9 cellular contexts compared by ENCODE assay signal in genomic region chr9:111621895-111622480, GRCh38. TPM values are rescaled to one million over a fixed set of nuclear protein-coding genes. Genes with fewer than 3 reads are reported as not detected.
A peak's percentile ranks its signal among the peaks of the same experiment; 100 is the strongest.
DNase-seq lines count a peak whose midpoint lies in the region; ATAC-seq, FAIRE-seq and TF ChIP-seq lines count a peak whose summit lies in the region.
"Had no signal": no experiment of that assay in that cellular context is flagged by ENCODE, and none has a peak within 500 bp of the region (broad histone marks: within the 10 kb centered on the region; RNA-seq: fewer than 3 reads in every experiment).

No MANE protein-coding gene starts in this region.

- no peaks in the 10 kb centered on the region for H3K9me3 ChIP-seq in kidney (ENCODE audit: control insufficient read depth in 1 of 2, low read length in 2 of 2)
- no peaks in the 10 kb centered on the region for H3K9me3 ChIP-seq in tibial artery

- H3K27ac ChIP-seq in 22Rv1 (no peak overlapping the region), kidney (ENCODE audit: low read depth in 2 of 2, low read length in 2 of 2) (no peak overlapping the region), tibial artery (no peak overlapping the region)

- H3K4me1 ChIP-seq in kidney (ENCODE audit: control insufficient read depth in 1 of 2, insufficient read depth in 1 of 2, low read depth in 1 of 2, low read length in 2 of 2) (peaks cover 2 to 5% of the 10 kb centered on the region in 2 donors), tibial artery (peaks cover 0 to 8% (median 2%) of the 10 kb centered on the region in 4 donors)

- TF ChIP-seq CTCF in 22Rv1 (IDR thresholded peaks at IDR 0.05) (peak; percentile 89), astrocyte of the cerebellum (IDR thresholded peaks at IDR 0.05; ENCODE audit: low read depth, low read length, missing control alignments) (peak; percentile 100), kidney (IDR thresholded peaks at IDR 0.05; ENCODE audit: borderline replicate concordance, extremely low read depth, insufficient read depth) (peak; percentile 71), tibial artery (IDR thresholded peaks at IDR 0.05) (peak; percentile 41 to 48)

- H3K36me3 ChIP-seq in kidney (ENCODE audit: control insufficient read depth in 1 of 2, insufficient read depth in 2 of 2, low read length in 2 of 2) (no peaks in the 10 kb centered on the region), tibial artery (no peaks in the 10 kb centered on the region)

- H3K27me3 ChIP-seq in tibial artery: no peaks in the 10 kb centered on the region

- intact Hi-C loops in kidney (cut with DNase I): no loop called here
- intact Hi-C loops in tibial artery (cut with DNase I; ENCODE audit: low total_unique reads): no loop called here

- ATAC-seq in HG02623 (IDR thresholded peaks at IDR 0.05; ENCODE audit: unreplicated experiment) (no peak), HG02884 (IDR thresholded peaks at IDR 0.05; ENCODE audit: unreplicated experiment) (no peak)

- DNase-seq in ELR (ENCODE audit: low read depth): peak; percentile 61
- DNase-seq in M059J (ENCODE audit: low read depth): peak; percentile 45
- DNase-seq in astrocyte of the cerebellum (ENCODE audit: low read depth): no peak
- no peak for DNase-seq in kidney
- no peak for DNase-seq in tibial artery

- H3K4me3 ChIP-seq in astrocyte of the cerebellum (ENCODE audit: low read depth, low read length) (no peak overlapping the region), kidney (ENCODE audit: low read length in 2 of 2) (no peak overlapping the region), tibial artery (no peak overlapping the region)

- no peak overlapping the region for H3K9ac ChIP-seq in kidney (ENCODE audit: low read length in 2 of 2)

- FAIRE-seq in kidney (lab: Jason Lieb, UNC): no peak
- FAIRE-seq: colon had no signal

- in situ Hi-C loops in astrocyte of the cerebellum (cut with HindIII; ENCODE audit: low sequenced_read_pairs): no loop called here

RNA-seq across cellular contexts. Expression of gene DNAJC25, which starts 9.1 kb away (rescaled TPM):
- total RNA-seq in M059J (2014; rRNA removed; shearing (Covaris generic)): 11.4 and 14.2 TPM in 2 replicates
- 8.2 TPM for total RNA-seq in kidney
- 13.1 TPM for polyA plus RNA-seq in kidney (ENCODE audit: insufficient read depth, low read depth, low replicate concordance)

RNA-seq across cellular contexts. Expression of gene PTGR1, which starts 22.5 kb away (rescaled TPM):
- 102 and 111 TPM in 2 replicates for total RNA-seq in M059J (2014; rRNA removed; shearing (Covaris generic))
- total RNA-seq in kidney: 75.1 TPM
- 285 TPM for polyA plus RNA-seq in kidney (ENCODE audit: insufficient read depth, low read depth, low replicate concordance)

RNA-seq across cellular contexts. Expression of gene GNG10, which starts 39.4 kb away (rescaled TPM):
- total RNA-seq in M059J (2014; rRNA removed; shearing (Covaris generic)): 139 and 156 TPM in 2 replicates
- total RNA-seq in kidney: 41.2 TPM
- 44.8 TPM for polyA plus RNA-seq in kidney (ENCODE audit: insufficient read depth, low read depth, low replicate concordance)

Comparison
In these comparisons a context has a peak if more than half of its experiments do, and no peak if none do; other contexts are left out.
1. CTCF ChIP-seq: peak in every context shown above with its lines; median percentile 100 in astrocyte of the cerebellum; 89 in 22Rv1; 71 in kidney; 44 in tibial artery.
2. DNase-seq: peak in ELR (single experiment) and M059J (single experiment); none in astrocyte of the cerebellum (single experiment), kidney (single experiment) and tibial artery (0 of 2).